In genomic region chr3:82509106-82509842, GRCh38 we compare ENCODE assay signal across 26 cellular contexts.
"Had no signal": no experiment of that assay in that cellular context is flagged by ENCODE, and none has a peak within 500 bp of the region (broad histone marks: within the 10 kb centered on the region; RNA-seq: fewer than 3 reads in every experiment).

No MANE protein-coding gene starts in this region.

- H3K36me3 ChIP-seq: breast epithelium, neutrophil, thyroid gland had no signal

- H3K4me3 ChIP-seq: breast epithelium, smooth muscle cell, thyroid gland had no signal

- H3K9me3 ChIP-seq: neutrophil, thyroid gland had no signal

- H3K27me3 Mint-ChIP-seq: activated CD4-positive, alpha-beta memory T cell treated with anti-CD3 and anti-CD28 coated beads, Interleukin-2, amount 10 ng/mL, durations not matched to agents 7 days and 5 days; activated CD4-positive, alpha-beta T cell treated with anti-CD3 and anti-CD28 coated beads, Interleukin-2, amount 10 ng/mL, durations not matched to agents 24 days and 14 days; activated naive CD4-positive, alpha-beta T cell treated with anti-CD3 and anti-CD28 coated beads, Interleukin-2, amount 50 U/mL, for 24 hours; activated naive CD8-positive, alpha-beta T cell treated with anti-CD3 and anti-CD28 coated beads, Interleukin-2, amount 50 U/mL, for 24 hours; central memory CD8-positive, alpha-beta T cell; progenitor cell of endocrine pancreas; T-helper 17 cell had no signal

- DNase-seq: activated CD4-positive, alpha-beta memory T cell treated with anti-CD3 and anti-CD28 coated beads, Interleukin-2, amount 10 ng/mL, durations not matched to agents 7 days and 5 days; activated CD4-positive, alpha-beta T cell treated with anti-CD3 and anti-CD28 coated beads, Interleukin-2, amount 10 ng/mL, durations not matched to agents 24 days and 14 days; activated CD4-positive, CD25-positive, alpha-beta regulatory T cell treated with anti-CD3 and anti-CD28 coated beads, Interleukin-2, amount 50 U/mL, for 72 hours; activated naive CD8-positive, alpha-beta T cell treated with anti-CD3 and anti-CD28 coated beads, Interleukin-2, amount 50 U/mL, for 24 hours; activated T-cell treated with anti-CD3 and anti-CD28 coated beads, Interleukin-2, amount 50 U/mL, for 48 hours; amygdala; dermis blood vessel endothelial cell; effector CD4-positive, alpha-beta T cell; foreskin fibroblast; head of caudate nucleus; hippocampal formation; kidney glomerular epithelial cell; stimulated activated CD4-positive, alpha-beta T cell treated with anti-CD3 and anti-CD28 coated beads, Interleukin-2, amount 100 ng/mL, for 24 hours; stimulated activated naive CD8-positive, alpha-beta T cell treated with anti-CD3 and anti-CD28 coated beads, Interleukin-15, Interleukin-2, amounts not matched to agents 100 U/mL and 50 U/mL, for 24 hours; T-helper 17 cell; thyroid gland had no signal

- H3K27ac Mint-ChIP-seq: activated CD4-positive, alpha-beta memory T cell treated with anti-CD3 and anti-CD28 coated beads, Interleukin-2, amount 10 ng/mL, durations not matched to agents 7 days and 5 days; activated CD4-positive, alpha-beta T cell treated with anti-CD3 and anti-CD28 coated beads, Interleukin-2, amount 10 ng/mL, durations not matched to agents 24 days and 14 days; activated naive CD4-positive, alpha-beta T cell treated with anti-CD3 and anti-CD28 coated beads, Interleukin-2, amount 50 U/mL, for 24 hours; activated naive CD8-positive, alpha-beta T cell treated with anti-CD3 and anti-CD28 coated beads, Interleukin-2, amount 50 U/mL, for 24 hours; activated T-helper 2 cell treated with anti-CD3 and anti-CD28 coated beads, Interferon-gamma antibody, Interleukin-2, Interleukin-4, amounts not matched to agents 10 μg/mL and 5 μg/mL and 100 μg/mL, durations not matched to agents 14 hours and 24 hours and 36 hours; nephron; progenitor cell of endocrine pancreas; T-helper 17 cell had no signal

- H3K4me3 Mint-ChIP-seq: activated CD4-positive, alpha-beta memory T cell treated with anti-CD3 and anti-CD28 coated beads, Interleukin-2, amount 10 ng/mL, durations not matched to agents 7 days and 5 days; activated CD4-positive, alpha-beta T cell treated with anti-CD3 and anti-CD28 coated beads, Interleukin-2, amount 10 ng/mL, durations not matched to agents 24 days and 14 days; activated naive CD4-positive, alpha-beta T cell treated with anti-CD3 and anti-CD28 coated beads, Interleukin-2, amount 50 U/mL, for 24 hours; activated naive CD8-positive, alpha-beta T cell treated with anti-CD3 and anti-CD28 coated beads, Interleukin-2, amount 50 U/mL, for 24 hours; central memory CD8-positive, alpha-beta T cell; nephron; T-helper 17 cell had no signal

- H3K27ac ChIP-seq: breast epithelium, neutrophil, thyroid gland had no signal

- H3K4me1 Mint-ChIP-seq: activated CD4-positive, alpha-beta memory T cell treated with anti-CD3 and anti-CD28 coated beads, Interleukin-2, amount 10 ng/mL, durations not matched to agents 7 days and 5 days; activated CD4-positive, alpha-beta T cell treated with anti-CD3 and anti-CD28 coated beads, Interleukin-2, amount 10 ng/mL, durations not matched to agents 24 days and 14 days; activated naive CD4-positive, alpha-beta T cell treated with anti-CD3 and anti-CD28 coated beads, Interleukin-2, amount 50 U/mL, for 24 hours; activated naive CD8-positive, alpha-beta T cell treated with anti-CD3 and anti-CD28 coated beads, Interleukin-2, amount 50 U/mL, for 24 hours; central memory CD8-positive, alpha-beta T cell; nephron; T-helper 17 cell had no signal

- H3K36me3 Mint-ChIP-seq: activated naive CD4-positive, alpha-beta T cell treated with anti-CD3 and anti-CD28 coated beads, Interleukin-2, amount 50 U/mL, for 24 hours had no signal

- H3K27me3 ChIP-seq: breast epithelium, neutrophil, thyroid gland had no signal

- H3K9me3 Mint-ChIP-seq: activated naive CD4-positive, alpha-beta T cell treated with anti-CD3 and anti-CD28 coated beads, Interleukin-2, amount 50 U/mL, for 24 hours; activated naive CD8-positive, alpha-beta T cell treated with anti-CD3 and anti-CD28 coated beads, Interleukin-2, amount 50 U/mL, for 24 hours had no signal

- ATAC-seq: activated naive CD8-positive, alpha-beta T cell treated with anti-CD3 and anti-CD28 coated beads, Interleukin-2, amount 50 U/mL, for 24 hours; left lobe of liver; SK-N-SH treated with all-trans-retinoic acid at 6 μM for 48 hours; stimulated activated naive CD8-positive, alpha-beta T cell treated with anti-CD3 and anti-CD28 coated beads, Interleukin-15, Interleukin-2, amounts not matched to agents 100 U/mL and 50 U/mL, for 24 hours; T-helper 17 cell had no signal

- H3K4me1 ChIP-seq: breast epithelium, thyroid gland had no signal
